ENCODE assay signal across 12 cellular contexts in genomic region chr1:220151454-220151853, GRCh38. TPM values are rescaled to one million over a fixed set of nuclear protein-coding genes. Genes with fewer than 3 reads are reported as not detected.
A peak's percentile ranks its signal among the peaks of the same experiment; 100 is the strongest.
DNase-seq lines count a peak whose midpoint lies in the region; ATAC-seq, FAIRE-seq and TF ChIP-seq lines count a peak whose summit lies in the region.
"Had no signal": no experiment of that assay in that cellular context is flagged by ENCODE, and none has a peak within 500 bp of the region (broad histone marks: within the 10 kb centered on the region; RNA-seq: fewer than 3 reads in every experiment).

No MANE protein-coding gene starts in this region.

- peaks cover 0 to 3% (median 2%) of the 10 kb centered on the region in 7 donors for H3K4me1 Mint-ChIP-seq in naive thymus-derived CD4-positive, alpha-beta T cell
- H3K4me1 Mint-ChIP-seq in activated CD8-positive, alpha-beta T cell treated with anti-CD3 and anti-CD28 coated beads, Interleukin-2, amount 10 ng/mL, durations not matched to agents 7 days and 5 days (ENCODE audit: low read depth) = peaks cover 3% of the 10 kb centered on the region
- H3K4me1 Mint-ChIP-seq: stimulated activated memory B cell treated with anti-CD40 and anti-IgM and Interleukin-4, amounts not matched to agents 10 μg/mL and 1 μg/mL and 100 μg/mL, for 72 hours had no signal

- no peak for TF ChIP-seq CTCF in breast epithelium (IDR thresholded peaks at IDR 0.05)
- no peak for TF ChIP-seq CTCF in left ventricle myocardium inferior (IDR thresholded peaks at IDR 0.05; ENCODE audit: borderline replicate concordance)
- no peak for TF ChIP-seq CTCF in foreskin keratinocyte (conservative IDR thresholded peaks at IDR 0.05)

- no peak for TF ChIP-seq POLR2A in GM12891 (IDR thresholded peaks at IDR 0.05; ENCODE audit: low read depth, low read length)
- TF ChIP-seq POLR2A in breast epithelium (IDR thresholded peaks at IDR 0.05) = no peak

- H3K4me1 ChIP-seq in breast epithelium (no peaks in the 10 kb centered on the region), left ventricle myocardium inferior (peaks cover 34% of the 10 kb centered on the region), foreskin keratinocyte (no peaks in the 10 kb centered on the region)
- H3K4me1 ChIP-seq in naive thymus-derived CD4-positive, alpha-beta T cell (ENCODE audit: control insufficient read depth in 2 of 2, insufficient read depth in 2 of 2, low read length in 2 of 2) = no peaks in the 10 kb centered on the region

- H3K9me3 Mint-ChIP-seq in naive thymus-derived CD4-positive, alpha-beta T cell = no peaks in the 10 kb centered on the region
- H3K9me3 Mint-ChIP-seq in activated CD8-positive, alpha-beta T cell treated with anti-CD3 and anti-CD28 coated beads, Interleukin-2, amount 10 ng/mL, durations not matched to agents 7 days and 5 days (ENCODE audit: insufficient read depth) = no peaks in the 10 kb centered on the region
- H3K9me3 Mint-ChIP-seq: stimulated activated memory B cell treated with anti-CD40 and anti-IgM and Interleukin-4, amounts not matched to agents 10 μg/mL and 1 μg/mL and 100 μg/mL, for 72 hours had no signal

- no peaks in the 10 kb centered on the region for H3K27me3 Mint-ChIP-seq in naive thymus-derived CD4-positive, alpha-beta T cell
- H3K27me3 Mint-ChIP-seq in activated CD8-positive, alpha-beta T cell treated with anti-CD3 and anti-CD28 coated beads, Interleukin-2, amount 10 ng/mL, durations not matched to agents 7 days and 5 days (ENCODE audit: low read depth) = no peaks in the 10 kb centered on the region
- H3K27me3 Mint-ChIP-seq: stimulated activated memory B cell treated with anti-CD40 and anti-IgM and Interleukin-4, amounts not matched to agents 10 μg/mL and 1 μg/mL and 100 μg/mL, for 72 hours had no signal

- POLR2A ChIA-PET in naive thymus-derived CD4-positive, alpha-beta T cell (lab: Charles Lee) = no interaction called here
- POLR2A ChIA-PET in activated CD8-positive, alpha-beta T cell treated with anti-CD3 and anti-CD28 coated beads, Interleukin-2, amount 10 ng/mL, durations not matched to agents 7 days and 5 days (lab: Charles Lee) = no interaction called here

- DNase-seq in GM12891 (ENCODE audit: insufficient read length, low spot score) = no peak
- DNase-seq in breast epithelium (ENCODE audit: low spot score in 2 of 2) = no peak
- DNase-seq in left ventricle myocardium inferior = peak; percentile 36
- peak; percentile 65 for DNase-seq in sciatic nerve (ENCODE audit: low spot score)
- no peak for DNase-seq in naive thymus-derived CD4-positive, alpha-beta T cell
- no peak for DNase-seq in activated CD8-positive, alpha-beta T cell treated with anti-CD3 and anti-CD28 coated beads, Interleukin-2, amount 10 ng/mL, durations not matched to agents 7 days and 5 days
- DNase-seq in foreskin keratinocyte = no peak
- DNase-seq: COR-L47, esophagus squamous epithelium had no signal

- H3K36me3 ChIP-seq in breast epithelium (no peaks in the 10 kb centered on the region), left ventricle myocardium inferior (peaks cover 64% of the 10 kb centered on the region)
- H3K36me3 ChIP-seq in naive thymus-derived CD4-positive, alpha-beta T cell (ENCODE audit: control insufficient read depth in 2 of 3, insufficient read depth in 3 of 3, low read length in 3 of 3) = peaks cover 4 to 56% (median 7%) of the 10 kb centered on the region in 3 experiments

- no peak overlapping the region for H3K4me3 Mint-ChIP-seq in naive thymus-derived CD4-positive, alpha-beta T cell
- no peak overlapping the region for H3K4me3 Mint-ChIP-seq in activated CD8-positive, alpha-beta T cell treated with anti-CD3 and anti-CD28 coated beads, Interleukin-2, amount 10 ng/mL, durations not matched to agents 7 days and 5 days
- H3K4me3 Mint-ChIP-seq: stimulated activated memory B cell treated with anti-CD40 and anti-IgM and Interleukin-4, amounts not matched to agents 10 μg/mL and 1 μg/mL and 100 μg/mL, for 72 hours had no signal

- H3K27me3 ChIP-seq in breast epithelium (no peaks in the 10 kb centered on the region), left ventricle myocardium inferior (ENCODE audit: low read depth) (no peaks in the 10 kb centered on the region), foreskin keratinocyte (no peaks in the 10 kb centered on the region)
- no peaks in the 10 kb centered on the region for H3K27me3 ChIP-seq in naive thymus-derived CD4-positive, alpha-beta T cell (ENCODE audit: control insufficient read depth in 2 of 2, insufficient read depth in 2 of 2, low read length in 2 of 2)
- H3K27me3 ChIP-seq: esophagus squamous epithelium had no signal

- H3K27ac ChIP-seq in breast epithelium (peak overlapping the region; percentile 15 to 37), left ventricle myocardium inferior (replicated peaks) (peak overlapping the region; percentile 24), foreskin keratinocyte (no peak overlapping the region)
- no peak overlapping the region for H3K27ac ChIP-seq in naive thymus-derived CD4-positive, alpha-beta T cell (ENCODE audit: low read depth, low read length)
- H3K27ac ChIP-seq: esophagus squamous epithelium, SK-N-MC had no signal

- ATAC-seq in sciatic nerve (peak; percentile 88), foreskin keratinocyte (no peak), HG02852 (IDR thresholded peaks at IDR 0.05; ENCODE audit: unreplicated experiment) (no peak)
- no peak for ATAC-seq in naive thymus-derived CD4-positive, alpha-beta T cell
- no peak for ATAC-seq in activated CD8-positive, alpha-beta T cell treated with anti-CD3 and anti-CD28 coated beads, Interleukin-2, amount 10 ng/mL, durations not matched to agents 7 days and 5 days
- ATAC-seq: stimulated activated memory B cell treated with anti-CD40 and anti-IgM and Interleukin-4, amounts not matched to agents 10 μg/mL and 1 μg/mL and 100 μg/mL, for 72 hours had no signal

- CTCF ChIA-PET in naive thymus-derived CD4-positive, alpha-beta T cell (lab: Charles Lee) = no interaction called here
- CTCF ChIA-PET in activated CD8-positive, alpha-beta T cell treated with anti-CD3 and anti-CD28 coated beads, Interleukin-2, amount 10 ng/mL, durations not matched to agents 7 days and 5 days (lab: Charles Lee) = no interaction called here

- intact Hi-C loops in breast epithelium (cut with DNase I; ENCODE audit: low total_unique reads) = loop anchor here (10.0 kb wide), 1 partner anchor 1137 kb away; no protein-coding TSS in a partner anchor
- intact Hi-C loops in left ventricle myocardium inferior (cut with micrococcal nuclease) = no loop called here
- intact Hi-C loops in sciatic nerve (cut with DNase I) = no loop called here
- intact Hi-C loops in naive thymus-derived CD4-positive, alpha-beta T cell (cut with micrococcal nuclease) = no loop called here

- H3K36me3 Mint-ChIP-seq in naive thymus-derived CD4-positive, alpha-beta T cell = peaks cover 2 to 40% (median 11%) of the 10 kb centered on the region in 5 donors
- peaks cover 40% of the 10 kb centered on the region for H3K36me3 Mint-ChIP-seq in activated CD8-positive, alpha-beta T cell treated with anti-CD3 and anti-CD28 coated beads, Interleukin-2, amount 10 ng/mL, durations not matched to agents 7 days and 5 days (ENCODE audit: low read depth)

- FAIRE-seq in GM12891 (lab: Jason Lieb, UNC) = peak; percentile 64

- H3K27ac Mint-ChIP-seq in naive thymus-derived CD4-positive, alpha-beta T cell = peak overlapping the region in 4 of 9 donors; percentile 20 to 63 (median 28)
- no peak overlapping the region for H3K27ac Mint-ChIP-seq in activated CD8-positive, alpha-beta T cell treated with anti-CD3 and anti-CD28 coated beads, Interleukin-2, amount 10 ng/mL, durations not matched to agents 7 days and 5 days

- H3K9me3 ChIP-seq in breast epithelium = no peaks in the 10 kb centered on the region
- H3K9me3 ChIP-seq in left ventricle myocardium inferior (replicated peaks) = no peaks in the 10 kb centered on the region
- no peaks in the 10 kb centered on the region for H3K9me3 ChIP-seq in naive thymus-derived CD4-positive, alpha-beta T cell (ENCODE audit: control insufficient read depth in 2 of 3, low read length in 3 of 3)
- H3K9me3 ChIP-seq: esophagus squamous epithelium had no signal

- H3K4me3 ChIP-seq in breast epithelium (no peak overlapping the region), left ventricle myocardium inferior (no peak overlapping the region)
- H3K4me3 ChIP-seq in naive thymus-derived CD4-positive, alpha-beta T cell (ENCODE audit: low read length) = no peak overlapping the region
- H3K4me3 ChIP-seq: esophagus squamous epithelium, SK-N-MC had no signal

TF ChIP-seq in GM12891, 5 proteins besides CTCF, POLR2A, EP300 and RAD21:
- TF ChIP-seq TAF1 (IDR thresholded peaks at IDR 0.05; ENCODE audit: low read depth, low read length) (no peak), POU2F2 (IDR thresholded peaks at IDR 0.05; ENCODE audit: low read depth, low read length) (no peak), SPI1 (IDR thresholded peaks at IDR 0.05; ENCODE audit: low read depth, low read length) (no peak), PAX5 (IDR thresholded peaks at IDR 0.05; ENCODE audit: insufficient read depth, low read length, severe bottlenecking) (no peak), POLR2AphosphoS5 (IDR thresholded peaks at IDR 0.05; ENCODE audit: low read depth, low read length) (no peak)

RNA-seq across cellular contexts. Expression of gene IARS2, which starts 57.5 kb away (rescaled TPM):
- polyA plus RNA-seq in GM12891 (2012; ENCODE audit: low read depth, missing spikeins) = 41.9 TPM
- total RNA-seq in breast epithelium = 10 to 100 TPM; 57.7 to 84.0 (median 66.2) TPM
- 77.5 TPM for total RNA-seq in left ventricle myocardium inferior
- total RNA-seq in sciatic nerve = 48.7 TPM
- 10 to 100 TPM; 27.2 to 56.2 (median 43.6) TPM for total RNA-seq in naive thymus-derived CD4-positive, alpha-beta T cell
- 10 to 100 TPM; 58.0 to 85.1 TPM for polyA plus RNA-seq in naive thymus-derived CD4-positive, alpha-beta T cell
- 10 to 100 TPM; 54.8 to 57.9 TPM for total RNA-seq in activated CD8-positive, alpha-beta T cell treated with anti-CD3 and anti-CD28 coated beads, Interleukin-2, amount 10 ng/mL, durations not matched to agents 7 days and 5 days
- 88.2 and 94.3 TPM in 2 replicates for total RNA-seq in foreskin keratinocyte
- polyA plus RNA-seq in foreskin keratinocyte = 34.1 and 44.0 TPM in 2 replicates

Comparison
In these comparisons a context has a peak if more than half of its experiments do, and no peak if none do; other contexts are left out.
1. DNase-seq: peak in left ventricle myocardium inferior (single experiment) and sciatic nerve (single experiment); none in GM12891 (single experiment), breast epithelium (0 of 2), naive thymus-derived CD4-positive, alpha-beta T cell (0 of 9), activated CD8-positive, alpha-beta T cell treated with anti-CD3 and anti-CD28 coated beads, Interleukin-2, amount 10 ng/mL, durations not matched to agents 7 days and 5 days (single experiment) and foreskin keratinocyte (0 of 2).
2. H3K27ac ChIP-seq: peak in breast epithelium (2 of 2) and left ventricle myocardium inferior (single experiment); none in naive thymus-derived CD4-positive, alpha-beta T cell (single experiment) and foreskin keratinocyte (single experiment).